ENCODE assay signal across 16 cellular contexts in the genomic region with DNA sequence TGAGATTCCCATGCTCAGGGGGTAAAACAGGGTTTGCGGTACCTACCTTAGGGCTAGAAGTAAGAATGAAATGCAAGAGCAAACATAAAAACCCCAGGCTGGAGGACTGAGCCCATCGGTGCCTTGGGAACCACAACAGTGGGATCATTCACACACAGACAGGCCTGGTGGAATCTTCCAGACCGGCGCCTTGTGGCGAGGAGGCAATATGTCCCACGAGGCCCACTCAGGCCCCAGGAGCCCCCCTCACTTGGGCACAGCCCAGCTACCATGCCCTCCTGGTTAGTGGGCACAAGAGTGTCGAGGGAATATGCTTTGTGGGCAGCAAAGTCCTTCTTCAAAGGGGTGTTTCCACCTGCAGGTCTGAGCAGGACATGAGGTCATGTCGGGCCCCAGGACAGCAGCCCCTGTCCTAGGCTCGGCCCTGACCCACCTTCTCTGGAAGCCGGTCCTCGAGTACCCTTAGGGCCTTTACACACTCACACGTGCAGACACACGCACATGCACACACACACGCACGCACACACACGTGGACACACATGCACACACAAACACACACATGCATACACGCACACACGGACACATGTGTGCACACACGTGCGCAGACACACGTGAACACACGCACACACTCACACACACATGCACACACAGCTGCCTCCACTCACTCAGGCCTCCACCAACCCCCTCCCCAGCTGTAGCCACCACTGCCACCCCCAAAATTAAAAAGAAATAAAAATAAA. TPM values are rescaled to one million over a fixed set of nuclear protein-coding genes. Genes with fewer than 3 reads are reported as not detected.
DNase-seq lines count a peak whose midpoint lies in the region; ATAC-seq and TF ChIP-seq lines count a peak whose summit lies in the region.
"Had no signal": no experiment of that assay in that cellular context is flagged by ENCODE, and none has a peak within 500 bp of the region (broad histone marks: within the 10 kb centered on the region; RNA-seq: fewer than 3 reads in every experiment).

No MANE protein-coding gene starts in this region.

- H3K4me3 ChIP-seq in HCT116 (replicated peaks in 1 of 2; ENCODE audit: low read depth in 1 of 2, low read length in 2 of 2) (no peak overlapping the region), SK-N-SH (ENCODE audit: low read depth in 2 of 2, low read length in 1 of 2) (0 out of 4 replicates have a peak overlapping the region, but pooled peaks of 1 of the 2 experiments have one; percentile 35), hepatocyte (no peak overlapping the region), smooth muscle cell (no peak overlapping the region)
- H3K4me3 ChIP-seq: mucosa of descending colon had no signal

- H3F3A ChIP-seq in SK-N-SH (replicated peaks; ENCODE audit: insufficient read depth) (peaks cover 27% of the 10 kb centered on the region), smooth muscle cell (ENCODE audit: low read depth) (no peaks in the 10 kb centered on the region)

- H3K36me3 ChIP-seq in HCT116 (ENCODE audit: control insufficient read depth in 1 of 2, insufficient read depth in 2 of 2, low read length in 2 of 2) (no peaks in the 10 kb centered on the region), SK-N-SH (replicated peaks in 1 of 2; ENCODE audit: control insufficient read depth in 1 of 2, insufficient read depth in 2 of 2, low read length in 1 of 2) (no peaks in the 10 kb centered on the region), hepatocyte (replicated peaks; ENCODE audit: insufficient read depth, low read depth) (no peaks in the 10 kb centered on the region), smooth muscle cell (ENCODE audit: low read depth) (no peaks in the 10 kb centered on the region)
- H3K36me3 ChIP-seq: thoracic aorta had no signal

- H3K9me3 ChIP-seq in HCT116 (ENCODE audit: control insufficient read depth in 1 of 2, insufficient read depth in 1 of 2, low read depth in 1 of 2, low read length in 2 of 2) (no peaks in the 10 kb centered on the region), SK-N-SH (no peaks in the 10 kb centered on the region), hepatocyte (ENCODE audit: low read depth) (no peaks in the 10 kb centered on the region), smooth muscle cell (replicated peaks; ENCODE audit: low read depth) (no peaks in the 10 kb centered on the region)
- H3K9me3 ChIP-seq: mucosa of descending colon, thoracic aorta had no signal

- peaks cover 12 to 20% of the 10 kb centered on the region in 2 experiments for H3K4me1 ChIP-seq in HCT116 (ENCODE audit: control insufficient read depth in 1 of 2, insufficient read depth in 2 of 2, low read length in 2 of 2)
- H3K4me1 ChIP-seq in SK-N-SH (ENCODE audit: control insufficient read depth in 1 of 2, insufficient read depth in 2 of 2, low read depth in 1 of 2, low read length in 1 of 2): peaks cover 15 to 22% of the 10 kb centered on the region in 2 experiments; a peak in 3 of 4 replicates
- H3K4me1 ChIP-seq in hepatocyte (ENCODE audit: insufficient read depth): peaks cover 7% of the 10 kb centered on the region
- no peaks in the 10 kb centered on the region for H3K4me1 ChIP-seq in smooth muscle cell (ENCODE audit: low read depth)

- H3K9me2 ChIP-seq in HCT116 (ENCODE audit: insufficient read depth): no peaks in the 10 kb centered on the region
- no peaks in the 10 kb centered on the region for H3K9me2 ChIP-seq in SK-N-SH
- no peaks in the 10 kb centered on the region for H3K9me2 ChIP-seq in hepatocyte (replicated peaks; ENCODE audit: insufficient read depth)

- no peaks in the 10 kb centered on the region for H3K36me3 Mint-ChIP-seq in activated naive CD4-positive, alpha-beta T cell treated with anti-CD3 and anti-CD28 coated beads, Interleukin-2, amount 50 U/mL, for 72 hours
- H3K36me3 Mint-ChIP-seq: stimulated activated naive B cell treated with anti-CD40 and anti-IgM and Interleukin-4, amounts not matched to agents 10 μg/mL and 1 μg/mL and 100 μg/mL, for 72 hours had no signal

- 70% methylated on average over 17 of the region's 22 CpGs for WGBS in SK-N-SH (ENCODE audit: low lambda C conversion rate)
- whole genome bisulfite sequencing in hepatocyte (ENCODE audit: low lambda C conversion rate, missing lambda C conversion rate): 94% methylated on average over 22 of the region's 22 CpGs
- 88% methylated on average over 22 of the region's 22 CpGs for WGBS in smooth muscle cell (ENCODE audit: low lambda C conversion rate)

- no peak for TF ChIP-seq CTCF in HCT116 (IDR thresholded peaks at IDR 0.05 in 2 of 3, conservative IDR thresholded peaks at IDR 0.05 in 1 of 3; ENCODE audit: borderline replicate concordance in 1 of 3, insufficient read depth in 1 of 3, low read depth in 2 of 3, low read length in 2 of 3)
- no peak for TF ChIP-seq CTCF in SK-N-SH (IDR thresholded peaks at IDR 0.05)
- TF ChIP-seq CTCF in hepatocyte (IDR thresholded peaks at IDR 0.05; ENCODE audit: poor library complexity): no peak
- no peak for TF ChIP-seq CTCF in smooth muscle cell (IDR thresholded peaks at IDR 0.05; ENCODE audit: borderline replicate concordance, insufficient read depth, poor library complexity, severe bottlenecking)

- no peak overlapping the region for H2AFZ ChIP-seq in HCT116 (ENCODE audit: low read depth, low read length, poor library complexity, severe bottlenecking)
- H2AFZ ChIP-seq in SK-N-SH (ENCODE audit: low read depth): no peak overlapping the region
- H2AFZ ChIP-seq in hepatocyte: no peak overlapping the region
- no peak overlapping the region for H2AFZ ChIP-seq in smooth muscle cell (ENCODE audit: low read depth)

- H3K4me2 ChIP-seq in HCT116 (ENCODE audit: low read length) (peak overlapping the region; percentile 60), SK-N-SH (peak overlapping the region; percentile 75), hepatocyte (no peak overlapping the region), smooth muscle cell (peak overlapping the region; percentile 31)

- no peak overlapping the region for H3K27ac Mint-ChIP-seq in activated naive CD4-positive, alpha-beta T cell treated with anti-CD3 and anti-CD28 coated beads, Interleukin-2, amount 50 U/mL, for 72 hours
- H3K27ac Mint-ChIP-seq: activated CD4-positive, alpha-beta T cell treated with anti-CD3 and anti-CD28 coated beads, Interleukin-2, amount 10 ng/mL, durations not matched to agents 24 days and 14 days; stimulated activated naive B cell treated with anti-CD40 and anti-IgM and Interleukin-4, amounts not matched to agents 10 μg/mL and 1 μg/mL and 100 μg/mL, for 72 hours had no signal

- intact Hi-C loops in HCT116 (cut with micrococcal nuclease): no loop called here

- H3K27ac ChIP-seq in HCT116 (ENCODE audit: low read depth, low read length) (no peak overlapping the region), SK-N-SH (ENCODE audit: low read depth in 2 of 2, low read length in 1 of 2) (peak overlapping the region; percentile 18 to 88; a peak in 3 of 4 replicates), hepatocyte (peak overlapping the region; percentile 25), smooth muscle cell (ENCODE audit: low read depth) (peak overlapping the region; percentile 73)
- H3K27ac ChIP-seq: HL-60 had no signal

- H3K27me3 ChIP-seq in HCT116 (ENCODE audit: insufficient read depth, low read length) (no peaks in the 10 kb centered on the region), SK-N-SH (ENCODE audit: insufficient read depth) (no peaks in the 10 kb centered on the region), hepatocyte (no peaks in the 10 kb centered on the region), smooth muscle cell (ENCODE audit: low read depth) (no peaks in the 10 kb centered on the region)

- H4K20me1 ChIP-seq in HCT116 (ENCODE audit: insufficient read depth) (no peaks in the 10 kb centered on the region), SK-N-SH (ENCODE audit: insufficient read depth) (no peaks in the 10 kb centered on the region), hepatocyte (ENCODE audit: insufficient read depth, poor library complexity, severe bottlenecking) (no peaks in the 10 kb centered on the region), smooth muscle cell (ENCODE audit: low read depth) (no peaks in the 10 kb centered on the region)

- DNase-seq in HCT116 (ENCODE audit: low read depth, low spot score) (no peak), SK-N-SH (no peak), hepatocyte (ENCODE audit: low spot score) (no peak), smooth muscle cell (lab: John Stamatoyannopoulos, UW; ENCODE audit: unreplicated experiment) (no peak), GOT3 (lab: John Stamatoyannopoulos, UW) (no peak), kidney tubule cell (ENCODE audit: low spot score) (no peak)
- no peak for DNase-seq in activated naive CD4-positive, alpha-beta T cell treated with anti-CD3 and anti-CD28 coated beads, Interleukin-2, amount 50 U/mL, for 72 hours (ENCODE audit: low spot score in 2 of 2)
- DNase-seq: activated CD4-positive, alpha-beta T cell treated with anti-CD3 and anti-CD28 coated beads, Interleukin-2, amount 10 ng/mL, durations not matched to agents 24 days and 14 days; activated CD8-positive, alpha-beta memory T cell treated with anti-CD3 and anti-CD28 coated beads, Interleukin-2, amount 50 U/mL, for 4 hours; activated effector memory CD4-positive, alpha-beta T cell treated with anti-CD3 and anti-CD28 coated beads, Interleukin-2, amount 50 U/mL, for 16 hours; erythroblast; mucosa of descending colon; NCI-H187; stimulated activated naive B cell treated with anti-CD40 and anti-IgM and Interleukin-4, amounts not matched to agents 10 μg/mL and 1 μg/mL and 100 μg/mL, for 72 hours had no signal

- POLR2A ChIA-PET in HCT116 (lab: Charles Lee): no interaction called here
- POLR2A ChIA-PET in SK-N-SH (lab: Yijun Ruan, JAX): interaction anchor here (1.1 kb wide), 1 partner anchor 9 kb away, joined by 4 read pairs; no protein-coding TSS in a partner anchor

- no peak overlapping the region for H3K9ac ChIP-seq in HCT116 (ENCODE audit: low read length)
- H3K9ac ChIP-seq in SK-N-SH: peak overlapping the region; percentile 12; the same call in 1 of the 2 replicates
- peak overlapping the region; percentile 20 for H3K9ac ChIP-seq in smooth muscle cell (ENCODE audit: low read depth)

- ATAC-seq in HCT116: peak; percentile 24
- ATAC-seq in activated naive CD4-positive, alpha-beta T cell treated with anti-CD3 and anti-CD28 coated beads, Interleukin-2, amount 50 U/mL, for 72 hours: no peak
- ATAC-seq: stimulated activated naive B cell treated with anti-CD40 and anti-IgM and Interleukin-4, amounts not matched to agents 10 μg/mL and 1 μg/mL and 100 μg/mL, for 72 hours had no signal

- CTCF ChIA-PET in HCT116 (lab: Charles Lee) (no interaction called here), SK-N-SH (lab: Yijun Ruan, JAX) (interaction anchor here (1.0 to 4.1 kb wide), 11 partner anchors 9 to 591 kb away, joined by 3 to 38 read pairs (median 6); no protein-coding TSS in a partner anchor)

- no peak for TF ChIP-seq EP300 in SK-N-SH (IDR thresholded peaks at IDR 0.05; ENCODE audit: borderline replicate concordance in 1 of 2, low read depth in 1 of 2, low read length in 1 of 2)

- RAD21 ChIA-PET in HCT116 (lab: Charles Lee; ENCODE audit: low non-redundant PET in 1 of 2, low total read pairs in 2 of 2, uncharacterized antibody in 2 of 2, unreplicated experiment in 2 of 2): interaction anchor here (0.6 to 1.8 kb wide), 2 partner anchors 137 to 138 kb away, joined by 3 to 4 read pairs; no protein-coding TSS in a partner anchor

- TF ChIP-seq POLR2A in HCT116 (IDR thresholded peaks at IDR 0.05; ENCODE audit: borderline replicate concordance, extremely low read depth, insufficient read depth, insufficient read length): no peak

- TF ChIP-seq RAD21 in HCT116 (IDR thresholded peaks at IDR 0.05; ENCODE audit: low read depth): no peak
- TF ChIP-seq RAD21 in SK-N-SH (IDR thresholded peaks at IDR 0.05; ENCODE audit: low read length): no peak

- no TSS peak for BruUV-seq in HCT116 (replicated peaks; lab: Mats Ljungman, UMichigan)

- H3K79me2 ChIP-seq in HCT116 (ENCODE audit: insufficient read depth, low read length) (no peaks in the 10 kb centered on the region), SK-N-SH (ENCODE audit: insufficient read depth) (no peaks in the 10 kb centered on the region), hepatocyte (no peaks in the 10 kb centered on the region), smooth muscle cell (ENCODE audit: low read depth) (no peaks in the 10 kb centered on the region)

- H3K9me3 Mint-ChIP-seq in activated naive CD4-positive, alpha-beta T cell treated with anti-CD3 and anti-CD28 coated beads, Interleukin-2, amount 50 U/mL, for 72 hours: no peaks in the 10 kb centered on the region
- H3K9me3 Mint-ChIP-seq: activated CD4-positive, alpha-beta T cell treated with anti-CD3 and anti-CD28 coated beads, Interleukin-2, amount 10 ng/mL, durations not matched to agents 24 days and 14 days; stimulated activated naive B cell treated with anti-CD40 and anti-IgM and Interleukin-4, amounts not matched to agents 10 μg/mL and 1 μg/mL and 100 μg/mL, for 72 hours had no signal

RNA-seq across cellular contexts. Expression of gene MYL10, which starts 51.5 kb away (rescaled TPM):
- total RNA-seq in HCT116 (2021; ENCODE audit: unreplicated experiment) (not detected), hepatocyte (0.23 and 0.60 TPM in 2 replicates), smooth muscle cell (5.3 and 14.3 TPM in 2 replicates)
- not detected in 2 replicates for polyA plus RNA-seq in HCT116 (2012)
- polyA plus RNA-seq in SK-N-SH (2012; rRNA removed) (not detected in 2 replicates), hepatocyte (1.2 and 2.1 TPM in 2 replicates), smooth muscle cell (19.0 and 32.7 TPM in 2 replicates)
- not detected in 2 replicates for polyA plus RNA-seq in SK-N-SH (2012; cell fraction: cytosol; rRNA removed)
- polyA plus RNA-seq in SK-N-SH (2012; cell fraction: nucleus; rRNA removed): not detected in 2 replicates
- total RNA-seq in activated naive CD4-positive, alpha-beta T cell treated with anti-CD3 and anti-CD28 coated beads, Interleukin-2, amount 50 U/mL, for 72 hours: not detected
- total RNA-seq: activated CD4-positive, alpha-beta T cell treated with anti-CD3 and anti-CD28 coated beads, Interleukin-2, amount 10 ng/mL, durations not matched to agents 24 days and 14 days; mucosa of descending colon; thoracic aorta had no signal
